Comparison of ENCODE assay signal across 26 cellular contexts in genomic region chr2:43890855-43891254, GRCh38. TPM values are rescaled to one million over a fixed set of nuclear protein-coding genes. Genes with fewer than 3 reads are reported as not detected.
DNase-seq lines count a peak whose midpoint lies in the region; ATAC-seq and TF ChIP-seq lines count a peak whose summit lies in the region.
"Had no signal": no experiment of that assay in that cellular context is flagged by ENCODE, and none has a peak within 500 bp of the region (broad histone marks: within the 10 kb centered on the region; RNA-seq: fewer than 3 reads in every experiment).

No MANE protein-coding gene starts in this region.

- ATAC-seq in activated T-cell treated with anti-CD3 and anti-CD28 coated beads, Interleukin-2, amount 50 U/mL, for 4 hours, result no peak
- peak; percentile 64 to 79 for ATAC-seq in lower lobe of right lung
- no peak for ATAC-seq in HG03095 (IDR thresholded peaks at IDR 0.05; ENCODE audit: unreplicated experiment)
- ATAC-seq: left ventricle myocardium superior, PC-3 had no signal

- H3K27me3 ChIP-seq in lower lobe of right lung (ENCODE audit: low read depth), result no peaks in the 10 kb centered on the region
- H3K27me3 ChIP-seq: ascending aorta, right atrium auricular region, tibial artery had no signal

- H3K27ac Mint-ChIP-seq in activated T-cell treated with anti-CD3 and anti-CD28 coated beads, Interleukin-2, amount 50 U/mL, for 24 hours, result peak overlapping the region; percentile 8
- no peak overlapping the region for H3K27ac Mint-ChIP-seq in HFFc6
- H3K27ac Mint-ChIP-seq: activated naive CD4-positive, alpha-beta T cell treated with anti-CD3 and anti-CD28 coated beads for 36 hours; T-helper 1 cell treated with Interleukin-12 subunit alpha and Interleukin-12 subunit beta and Interleukin-4 antibody, amounts not matched to agents 30 μg/mL and 1 μg/mL, for 36 hours had no signal

- no peaks in the 10 kb centered on the region for H3K9me3 Mint-ChIP-seq in activated T-cell treated with anti-CD3 and anti-CD28 coated beads, Interleukin-2, amount 50 U/mL, for 24 hours
- no peaks in the 10 kb centered on the region for H3K9me3 Mint-ChIP-seq in activated T-cell treated with anti-CD3 and anti-CD28 coated beads, Interleukin-2, amount 50 U/mL, for 4 hours
- no peaks in the 10 kb centered on the region for H3K9me3 Mint-ChIP-seq in HFFc6
- H3K9me3 Mint-ChIP-seq: activated naive CD4-positive, alpha-beta T cell treated with anti-CD3 and anti-CD28 coated beads for 36 hours; T-helper 1 cell treated with Interleukin-12 subunit alpha and Interleukin-12 subunit beta and Interleukin-4 antibody, amounts not matched to agents 30 μg/mL and 1 μg/mL, for 36 hours had no signal

- no peaks in the 10 kb centered on the region for H3K9me3 ChIP-seq in lower lobe of right lung
- H3K9me3 ChIP-seq: ascending aorta, right atrium auricular region, tibial artery had no signal

- intact Hi-C loops in lower lobe of right lung (cut with DNase I), result no loop called here

- H3K36me3 Mint-ChIP-seq in activated T-cell treated with anti-CD3 and anti-CD28 coated beads, Interleukin-2, amount 50 U/mL, for 24 hours (ENCODE audit: low read depth), result peaks cover 92% of the 10 kb centered on the region
- H3K36me3 Mint-ChIP-seq in activated T-cell treated with anti-CD3 and anti-CD28 coated beads, Interleukin-2, amount 50 U/mL, for 4 hours (ENCODE audit: insufficient read depth), result peaks cover 55% of the 10 kb centered on the region
- H3K36me3 Mint-ChIP-seq in HFFc6 (ENCODE audit: low read depth), result peaks cover 54% of the 10 kb centered on the region

- no peak overlapping the region for H3K4me3 ChIP-seq in choroid plexus epithelial cell (ENCODE audit: low read depth, low read length)
- H3K4me3 ChIP-seq in lower lobe of right lung, result no peak overlapping the region
- H3K4me3 ChIP-seq: ascending aorta, coronary artery, right atrium auricular region, tibial artery had no signal

- no peaks in the 10 kb centered on the region for H3K27me3 Mint-ChIP-seq in activated T-cell treated with anti-CD3 and anti-CD28 coated beads, Interleukin-2, amount 50 U/mL, for 24 hours
- no peaks in the 10 kb centered on the region for H3K27me3 Mint-ChIP-seq in activated T-cell treated with anti-CD3 and anti-CD28 coated beads, Interleukin-2, amount 50 U/mL, for 4 hours (ENCODE audit: low read depth)
- H3K27me3 Mint-ChIP-seq in HFFc6 (ENCODE audit: insufficient read depth), result peaks cover 1% of the 10 kb centered on the region; the same call in 1 of the 2 replicates

- TF ChIP-seq CTCF in choroid plexus epithelial cell (conservative IDR thresholded peaks at IDR 0.05; ENCODE audit: low read depth, low read length) (no peak), lower lobe of right lung (IDR thresholded peaks at IDR 0.05) (no peak), HFFc6 (IDR thresholded peaks at IDR 0.05) (no peak)

- no peak overlapping the region for H3K27ac ChIP-seq in lower lobe of right lung
- H3K27ac ChIP-seq: 22Rv1, ascending aorta, C4-2B, coronary artery, right atrium auricular region, tibial artery, WERI-Rb-1 had no signal

- peaks cover 3% of the 10 kb centered on the region for H3K4me1 ChIP-seq in lower lobe of right lung
- H3K4me1 ChIP-seq: ascending aorta, right atrium auricular region, tibial artery had no signal

- no peak for DNase-seq in activated T-cell treated with anti-CD3 and anti-CD28 coated beads, Interleukin-2, amount 50 U/mL, for 24 hours
- no peak for DNase-seq in activated T-cell treated with anti-CD3 and anti-CD28 coated beads, Interleukin-2, amount 50 U/mL, for 4 hours
- DNase-seq in choroid plexus epithelial cell (ENCODE audit: low read depth), result peak; percentile 79
- DNase-seq in lower lobe of right lung, result no peak
- no peak for DNase-seq in islet precursor cell
- DNase-seq in activated CD4-positive, alpha-beta T cell treated with anti-CD3 and anti-CD28 coated beads, Interleukin-2, amount 50 U/mL, for 4 hours, result no peak
- DNase-seq in HFFc6, result no peak
- DNase-seq: activated naive CD4-positive, alpha-beta T cell treated with anti-CD3 and anti-CD28 coated beads for 36 hours; DMS 273 treated with DMSO at 0.1 percent for 48 hours; left ventricle myocardium superior; NCI-H1694; NCI-H2227 treated with DMSO at 0.1 percent for 48 hours; NCI-H774; occipital lobe; PC-3; SHP77 treated with DMSO at 0.1 percent for 48 hours; tibial artery; WERI-Rb-1 had no signal

- H3K4me3 Mint-ChIP-seq in activated T-cell treated with anti-CD3 and anti-CD28 coated beads, Interleukin-2, amount 50 U/mL, for 24 hours, result no peak overlapping the region
- H3K4me3 Mint-ChIP-seq in activated T-cell treated with anti-CD3 and anti-CD28 coated beads, Interleukin-2, amount 50 U/mL, for 4 hours, result no peak overlapping the region
- H3K4me3 Mint-ChIP-seq in HFFc6, result no peak overlapping the region
- H3K4me3 Mint-ChIP-seq: activated naive CD4-positive, alpha-beta T cell treated with anti-CD3 and anti-CD28 coated beads for 36 hours; T-helper 1 cell treated with Interleukin-12 subunit alpha and Interleukin-12 subunit beta and Interleukin-4 antibody, amounts not matched to agents 30 μg/mL and 1 μg/mL, for 36 hours had no signal

- peaks cover 91% of the 10 kb centered on the region for H3K36me3 ChIP-seq in lower lobe of right lung

- peaks cover 15% of the 10 kb centered on the region for H3K4me1 Mint-ChIP-seq in activated T-cell treated with anti-CD3 and anti-CD28 coated beads, Interleukin-2, amount 50 U/mL, for 24 hours (ENCODE audit: low read depth)
- no peaks in the 10 kb centered on the region for H3K4me1 Mint-ChIP-seq in activated T-cell treated with anti-CD3 and anti-CD28 coated beads, Interleukin-2, amount 50 U/mL, for 4 hours (ENCODE audit: low read depth)
- peaks cover 14% of the 10 kb centered on the region for H3K4me1 Mint-ChIP-seq in HFFc6 (ENCODE audit: low read depth)

RNA-seq across cellular contexts. Expression of gene ABCG8, which starts 52.1 kb away (rescaled TPM):
- under 1 TPM in 1 of 3 donors, not detected in 2; 0.05 TPM for total RNA-seq in activated T-cell treated with anti-CD3 and anti-CD28 coated beads, Interleukin-2, amount 50 U/mL, for 4 hours
- not detected for total RNA-seq in lower lobe of right lung
- not detected for total RNA-seq in HFFc6 (2021; fragmentation: NEBNext Ultra II Directional; extraction: Animal tissue kit (Norgen Biotek cat#: 25700))
- total RNA-seq: activated naive CD4-positive, alpha-beta T cell treated with anti-CD3 and anti-CD28 coated beads for 36 hours; ascending aorta; H4; left ventricle myocardium superior; PC-3; right atrium auricular region had no signal

RNA-seq across cellular contexts. Expression of gene ABCG5, which starts 52.2 kb away (rescaled TPM):
- not detected for total RNA-seq in activated T-cell treated with anti-CD3 and anti-CD28 coated beads, Interleukin-2, amount 50 U/mL, for 4 hours
- total RNA-seq in lower lobe of right lung, result not detected
- total RNA-seq in HFFc6 (2021; fragmentation: NEBNext Ultra II Directional; extraction: Animal tissue kit (Norgen Biotek cat#: 25700)), result not detected
- total RNA-seq: activated naive CD4-positive, alpha-beta T cell treated with anti-CD3 and anti-CD28 coated beads for 36 hours; H4; left ventricle myocardium superior; PC-3; right atrium auricular region had no signal

Comparison
In these comparisons a context has a peak if more than half of its experiments do, and no peak if none do; other contexts are left out.
1. ATAC-seq: peak in lower lobe of right lung (2 of 2); none in activated T-cell treated with anti-CD3 and anti-CD28 coated beads, Interleukin-2, amount 50 U/mL, for 4 hours (0 of 2) and HG03095 (single experiment).